In the genomic region with DNA sequence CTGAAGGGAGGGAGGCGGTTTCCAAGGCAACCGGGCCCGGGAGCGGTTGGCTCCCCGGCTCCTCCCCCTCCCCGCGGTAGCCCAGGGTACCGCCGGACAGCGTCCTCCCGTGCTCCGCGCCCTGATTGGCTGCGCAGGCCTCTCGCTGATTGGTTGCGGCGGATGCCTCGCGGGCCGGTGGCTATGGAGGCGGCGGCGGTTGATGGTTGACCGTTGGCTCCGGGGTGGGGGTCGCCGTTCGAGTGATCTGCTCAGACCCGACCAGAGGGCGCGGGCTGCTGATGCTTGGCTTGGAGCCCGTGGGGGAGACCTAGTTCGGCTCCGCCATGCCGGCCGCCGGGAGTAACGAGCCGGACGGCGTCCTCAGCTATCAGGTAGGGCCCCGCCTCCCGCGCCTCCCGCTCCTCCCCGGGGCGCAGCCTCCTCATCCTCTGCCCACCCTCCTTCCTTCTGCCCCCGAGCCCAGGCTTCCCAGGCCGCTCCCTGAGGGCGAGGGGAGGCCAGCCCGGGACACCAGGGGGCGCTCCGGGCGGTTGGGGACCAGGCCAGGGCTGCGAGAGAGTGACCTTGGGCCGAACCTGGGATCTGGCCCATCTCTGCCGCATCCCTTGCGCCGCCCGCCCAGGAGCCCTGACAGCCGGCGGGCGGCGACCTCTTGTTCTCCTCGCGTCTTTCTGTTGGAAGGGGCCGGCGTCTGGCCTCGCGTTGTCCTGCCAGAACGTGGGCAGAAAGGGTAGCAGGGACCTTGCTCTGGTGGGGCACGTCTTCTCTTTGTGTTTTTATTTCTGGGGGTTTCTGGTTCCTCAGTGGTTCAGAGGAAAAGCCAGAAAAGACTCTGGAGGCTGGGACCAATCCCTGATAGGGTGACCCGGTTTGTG, we compare ENCODE assay signal across 1 cellular context.
TF ChIP-seq lines count a peak whose summit lies in the region.

A gene (plus strand): TSS at position 170 of the 878 bp plus-strand sequence. CDS start 157 bp downstream, at position 327.

TF ChIP-seq in HepG2, 621 proteins besides CTCF, POLR2A, EP300 and RAD21 (continued from another document):
- no peak for TF ChIP-seq KAT7 (CRISPR knock-in tag; IDR thresholded peaks at IDR 0.05; ENCODE audit: borderline replicate concordance)
- TF ChIP-seq ZNF564 (CRISPR knock-in tag; IDR thresholded peaks at IDR 0.05), result no peak
- peak; percentile 77 for TF ChIP-seq NFYC (CRISPR knock-in tag; IDR thresholded peaks at IDR 0.05)
- TF ChIP-seq RFX3 (CRISPR knock-in tag; IDR thresholded peaks at IDR 0.05), result peak; percentile 69
- TF ChIP-seq SALL2 (CRISPR knock-in tag; IDR thresholded peaks at IDR 0.05), result 0 out of 2 replicates have a peak, but pooled peaks have one; percentile 30
- TF ChIP-seq ZNF720 (CRISPR knock-in tag; IDR thresholded peaks at IDR 0.05), result no peak
- no peak for TF ChIP-seq ARHGAP35 (CRISPR knock-in tag; IDR thresholded peaks at IDR 0.05; ENCODE audit: borderline replicate concordance)
- no peak for TF ChIP-seq ZSCAN31 (CRISPR knock-in tag; IDR thresholded peaks at IDR 0.05; ENCODE audit: low read depth)
- TF ChIP-seq ZNF501 (CRISPR knock-in tag; IDR thresholded peaks at IDR 0.05), result 0 out of 2 replicates have a peak, but pooled peaks have one; percentile 35
- TF ChIP-seq HOXA3 (CRISPR knock-in tag; IDR thresholded peaks at IDR 0.05), result 0 out of 2 replicates have a peak, but pooled peaks have one; percentile 29
- TF ChIP-seq SMC3 (IDR thresholded peaks at IDR 0.05; ENCODE audit: low read length), result peak; percentile 23; the same call in 1 of the 2 replicates
- TF ChIP-seq PCBP2 (optimal IDR thresholded peaks at IDR 0.05; ENCODE audit: low read depth, low read length, poor library complexity, severe bottlenecking), result no peak
- TF ChIP-seq, protein P1, sequence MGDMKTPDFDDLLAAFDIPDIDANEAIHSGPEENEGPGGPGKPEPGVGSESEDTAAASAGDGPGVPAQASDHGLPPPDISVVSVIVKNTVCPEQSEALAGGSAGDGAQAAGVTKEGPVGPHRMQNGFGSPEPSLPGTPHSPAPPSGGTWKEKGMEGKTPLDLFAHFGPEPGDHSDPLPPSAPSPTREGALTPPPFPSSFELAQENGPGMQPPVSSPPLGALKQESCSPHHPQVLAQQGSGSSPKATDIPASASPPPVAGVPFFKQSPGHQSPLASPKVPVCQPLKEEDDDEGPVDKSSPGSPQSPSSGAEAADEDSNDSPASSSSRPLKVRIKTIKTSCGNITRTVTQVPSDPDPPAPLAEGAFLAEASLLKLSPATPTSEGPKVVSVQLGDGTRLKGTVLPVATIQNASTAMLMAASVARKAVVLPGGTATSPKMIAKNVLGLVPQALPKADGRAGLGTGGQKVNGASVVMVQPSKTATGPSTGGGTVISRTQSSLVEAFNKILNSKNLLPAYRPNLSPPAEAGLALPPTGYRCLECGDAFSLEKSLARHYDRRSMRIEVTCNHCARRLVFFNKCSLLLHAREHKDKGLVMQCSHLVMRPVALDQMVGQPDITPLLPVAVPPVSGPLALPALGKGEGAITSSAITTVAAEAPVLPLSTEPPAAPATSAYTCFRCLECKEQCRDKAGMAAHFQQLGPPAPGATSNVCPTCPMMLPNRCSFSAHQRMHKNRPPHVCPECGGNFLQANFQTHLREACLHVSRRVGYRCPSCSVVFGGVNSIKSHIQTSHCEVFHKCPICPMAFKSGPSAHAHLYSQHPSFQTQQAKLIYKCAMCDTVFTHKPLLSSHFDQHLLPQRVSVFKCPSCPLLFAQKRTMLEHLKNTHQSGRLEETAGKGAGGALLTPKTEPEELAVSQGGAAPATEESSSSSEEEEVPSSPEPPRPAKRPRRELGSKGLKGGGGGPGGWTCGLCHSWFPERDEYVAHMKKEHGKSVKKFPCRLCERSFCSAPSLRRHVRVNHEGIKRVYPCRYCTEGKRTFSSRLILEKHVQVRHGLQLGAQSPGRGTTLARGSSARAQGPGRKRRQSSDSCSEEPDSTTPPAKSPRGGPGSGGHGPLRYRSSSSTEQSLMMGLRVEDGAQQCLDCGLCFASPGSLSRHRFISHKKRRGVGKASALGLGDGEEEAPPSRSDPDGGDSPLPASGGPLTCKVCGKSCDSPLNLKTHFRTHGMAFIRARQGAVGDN (CRISPR knock-in tag; IDR thresholded peaks at IDR 0.05), result peak; percentile 53
- TF ChIP-seq CEBPG (CRISPR knock-in tag; IDR thresholded peaks at IDR 0.05), result no peak
- peak; percentile 48; the same call in 1 of the 2 replicates for TF ChIP-seq GABPB1 (CRISPR knock-in tag; IDR thresholded peaks at IDR 0.05)
- TF ChIP-seq NFKB2 (CRISPR knock-in tag; IDR thresholded peaks at IDR 0.05; ENCODE audit: borderline replicate concordance), result 0 out of 2 replicates have a peak, but pooled peaks have one; percentile 58
- peak; percentile 15 for TF ChIP-seq YY1 (IDR thresholded peaks at IDR 0.05; ENCODE audit: insufficient read depth, insufficient replicate concordance, low read depth, low read length)
- no peak for TF ChIP-seq POGZ (CRISPR knock-in tag; IDR thresholded peaks at IDR 0.05)
- peak; percentile 66; the same call in 1 of the 2 replicates for TF ChIP-seq ZNF891 (CRISPR knock-in tag; IDR thresholded peaks at IDR 0.05)
- TF ChIP-seq ZFP90 (CRISPR knock-in tag; IDR thresholded peaks at IDR 0.05; ENCODE audit: borderline replicate concordance), result peak; percentile 67
- 0 out of 2 replicates have a peak, but pooled peaks have one; percentile 24 for TF ChIP-seq RFXAP (CRISPR knock-in tag; IDR thresholded peaks at IDR 0.05; ENCODE audit: borderline replicate concordance)
- TF ChIP-seq STAG1 (CRISPR knock-in tag; IDR thresholded peaks at IDR 0.05), result peak; percentile 58
- TF ChIP-seq, protein P2, sequence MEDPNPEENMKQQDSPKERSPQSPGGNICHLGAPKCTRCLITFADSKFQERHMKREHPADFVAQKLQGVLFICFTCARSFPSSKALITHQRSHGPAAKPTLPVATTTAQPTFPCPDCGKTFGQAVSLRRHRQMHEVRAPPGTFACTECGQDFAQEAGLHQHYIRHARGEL (CRISPR knock-in tag; IDR thresholded peaks at IDR 0.05), result no peak
- 0 out of 2 replicates have a peak, but pooled peaks have one; percentile 33 for TF ChIP-seq MEIS2 (CRISPR knock-in tag; IDR thresholded peaks at IDR 0.05)
- no peak for TF ChIP-seq ZNF282 (IDR thresholded peaks at IDR 0.05; ENCODE audit: partially characterized antibody)
- peak; percentile 57; the same call in 1 of the 2 replicates for TF ChIP-seq KDM2A (CRISPR knock-in tag; IDR thresholded peaks at IDR 0.05; ENCODE audit: borderline replicate concordance, low read depth)
- no peak for TF ChIP-seq ZNF546 (CRISPR knock-in tag; conservative IDR thresholded peaks at IDR 0.05)
- no peak for TF ChIP-seq ZNF839 (CRISPR knock-in tag; IDR thresholded peaks at IDR 0.05; ENCODE audit: borderline replicate concordance)
- TF ChIP-seq TOE1 (CRISPR knock-in tag; IDR thresholded peaks at IDR 0.05), result no peak
- TF ChIP-seq, protein P3, sequence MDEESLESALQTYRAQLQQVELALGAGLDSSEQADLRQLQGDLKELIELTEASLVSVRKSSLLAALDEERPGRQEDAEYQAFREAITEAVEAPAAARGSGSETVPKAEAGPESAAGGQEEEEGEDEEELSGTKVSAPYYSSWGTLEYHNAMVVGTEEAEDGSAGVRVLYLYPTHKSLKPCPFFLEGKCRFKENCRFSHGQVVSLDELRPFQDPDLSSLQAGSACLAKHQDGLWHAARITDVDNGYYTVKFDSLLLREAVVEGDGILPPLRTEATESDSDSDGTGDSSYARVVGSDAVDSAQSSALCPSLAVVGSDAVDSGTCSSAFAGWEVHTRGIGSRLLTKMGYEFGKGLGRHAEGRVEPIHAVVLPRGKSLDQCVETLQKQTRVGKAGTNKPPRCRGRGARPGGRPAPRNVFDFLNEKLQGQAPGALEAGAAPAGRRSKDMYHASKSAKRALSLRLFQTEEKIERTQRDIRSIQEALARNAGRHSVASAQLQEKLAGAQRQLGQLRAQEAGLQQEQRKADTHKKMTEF (CRISPR knock-in tag; IDR thresholded peaks at IDR 0.05), result 0 out of 2 replicates have a peak, but pooled peaks have one; percentile 38
- TF ChIP-seq, protein P4, sequence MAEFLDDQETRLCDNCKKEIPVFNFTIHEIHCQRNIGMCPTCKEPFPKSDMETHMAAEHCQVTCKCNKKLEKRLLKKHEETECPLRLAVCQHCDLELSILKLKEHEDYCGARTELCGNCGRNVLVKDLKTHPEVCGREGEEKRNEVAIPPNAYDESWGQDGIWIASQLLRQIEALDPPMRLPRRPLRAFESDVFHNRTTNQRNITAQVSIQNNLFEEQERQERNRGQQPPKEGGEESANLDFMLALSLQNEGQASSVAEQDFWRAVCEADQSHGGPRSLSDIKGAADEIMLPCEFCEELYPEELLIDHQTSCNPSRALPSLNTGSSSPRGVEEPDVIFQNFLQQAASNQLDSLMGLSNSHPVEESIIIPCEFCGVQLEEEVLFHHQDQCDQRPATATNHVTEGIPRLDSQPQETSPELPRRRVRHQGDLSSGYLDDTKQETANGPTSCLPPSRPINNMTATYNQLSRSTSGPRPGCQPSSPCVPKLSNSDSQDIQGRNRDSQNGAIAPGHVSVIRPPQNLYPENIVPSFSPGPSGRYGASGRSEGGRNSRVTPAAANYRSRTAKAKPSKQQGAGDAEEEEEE (CRISPR knock-in tag; IDR thresholded peaks at IDR 0.05; ENCODE audit: borderline replicate concordance), result no peak
- TF ChIP-seq, protein P5, sequence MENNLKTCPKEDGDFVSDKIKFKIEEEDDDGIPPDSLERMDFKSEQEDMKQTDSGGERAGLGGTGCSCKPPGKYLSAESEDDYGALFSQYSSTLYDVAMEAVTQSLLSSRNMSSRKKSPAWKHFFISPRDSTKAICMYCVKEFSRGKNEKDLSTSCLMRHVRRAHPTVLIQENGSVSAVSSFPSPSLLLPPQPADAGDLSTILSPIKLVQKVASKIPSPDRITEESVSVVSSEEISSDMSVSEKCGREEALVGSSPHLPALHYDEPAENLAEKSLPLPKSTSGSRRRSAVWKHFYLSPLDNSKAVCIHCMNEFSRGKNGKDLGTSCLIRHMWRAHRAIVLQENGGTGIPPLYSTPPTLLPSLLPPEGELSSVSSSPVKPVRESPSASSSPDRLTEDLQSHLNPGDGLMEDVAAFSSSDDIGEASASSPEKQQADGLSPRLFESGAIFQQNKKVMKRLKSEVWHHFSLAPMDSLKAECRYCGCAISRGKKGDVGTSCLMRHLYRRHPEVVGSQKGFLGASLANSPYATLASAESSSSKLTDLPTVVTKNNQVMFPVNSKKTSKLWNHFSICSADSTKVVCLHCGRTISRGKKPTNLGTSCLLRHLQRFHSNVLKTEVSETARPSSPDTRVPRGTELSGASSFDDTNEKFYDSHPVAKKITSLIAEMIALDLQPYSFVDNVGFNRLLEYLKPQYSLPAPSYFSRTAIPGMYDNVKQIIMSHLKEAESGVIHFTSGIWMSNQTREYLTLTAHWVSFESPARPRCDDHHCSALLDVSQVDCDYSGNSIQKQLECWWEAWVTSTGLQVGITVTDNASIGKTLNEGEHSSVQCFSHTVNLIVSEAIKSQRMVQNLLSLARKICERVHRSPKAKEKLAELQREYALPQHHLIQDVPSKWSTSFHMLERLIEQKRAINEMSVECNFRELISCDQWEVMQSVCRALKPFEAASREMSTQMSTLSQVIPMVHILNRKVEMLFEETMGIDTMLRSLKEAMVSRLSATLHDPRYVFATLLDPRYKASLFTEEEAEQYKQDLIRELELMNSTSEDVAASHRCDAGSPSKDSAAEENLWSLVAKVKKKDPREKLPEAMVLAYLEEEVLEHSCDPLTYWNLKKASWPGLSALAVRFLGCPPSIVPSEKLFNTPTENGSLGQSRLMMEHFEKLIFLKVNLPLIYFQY (CRISPR knock-in tag; IDR thresholded peaks at IDR 0.05; ENCODE audit: borderline replicate concordance), result peak; percentile 35; the same call in 1 of the 2 replicates
TF ChIP-seq in HepG2: peak in this region for 25.
